In the genomic region with DNA sequence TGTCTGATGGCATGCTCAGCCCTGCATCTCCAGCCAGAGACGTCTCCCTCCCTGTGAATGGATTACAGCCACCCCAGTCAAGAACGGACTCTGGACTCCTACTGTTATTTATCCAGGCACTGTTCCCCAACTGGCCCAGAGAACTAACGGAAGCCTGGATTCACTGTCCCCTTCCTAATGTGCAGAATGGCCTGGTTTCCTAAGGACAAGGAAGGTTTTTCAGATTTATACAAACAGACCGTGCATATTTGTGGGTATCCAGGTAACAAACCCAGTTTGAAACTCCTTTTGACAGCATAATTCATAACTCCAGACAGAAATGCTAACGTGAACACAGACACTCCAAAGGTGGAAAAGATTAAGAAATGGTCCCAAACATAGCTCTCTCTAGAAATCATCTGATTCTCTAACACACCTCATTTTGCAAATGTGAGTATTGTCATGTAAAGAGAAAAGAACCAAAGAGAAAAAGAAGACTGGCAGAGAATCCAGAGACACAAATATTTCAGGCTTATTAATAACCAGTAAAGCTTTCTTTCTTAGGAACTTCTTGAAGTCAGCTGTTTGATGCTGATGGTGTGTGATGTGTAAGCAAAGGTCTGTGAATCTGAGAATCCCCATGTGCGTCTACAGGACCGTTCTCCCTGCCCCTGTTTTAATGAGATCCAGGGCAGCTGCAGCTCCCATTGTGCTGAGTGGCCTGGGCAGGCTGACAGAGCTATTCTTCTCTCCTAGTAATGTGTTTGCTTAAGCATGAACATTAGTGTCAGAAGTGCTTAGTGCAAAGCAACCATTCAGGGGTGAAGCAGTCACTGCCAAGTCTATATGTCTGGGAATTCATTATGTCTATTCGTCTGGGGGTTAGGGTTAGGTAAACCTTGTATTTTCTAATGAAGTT, we compare ENCODE assay signal across 1 cellular context.
TF ChIP-seq lines count a peak whose summit lies in the region.

No MANE protein-coding gene starts in this region.

TF ChIP-seq in HepG2, 621 proteins besides CTCF, POLR2A, EP300 and RAD21 (continued from another document and continues in another):
- TF ChIP-seq, protein P1, sequence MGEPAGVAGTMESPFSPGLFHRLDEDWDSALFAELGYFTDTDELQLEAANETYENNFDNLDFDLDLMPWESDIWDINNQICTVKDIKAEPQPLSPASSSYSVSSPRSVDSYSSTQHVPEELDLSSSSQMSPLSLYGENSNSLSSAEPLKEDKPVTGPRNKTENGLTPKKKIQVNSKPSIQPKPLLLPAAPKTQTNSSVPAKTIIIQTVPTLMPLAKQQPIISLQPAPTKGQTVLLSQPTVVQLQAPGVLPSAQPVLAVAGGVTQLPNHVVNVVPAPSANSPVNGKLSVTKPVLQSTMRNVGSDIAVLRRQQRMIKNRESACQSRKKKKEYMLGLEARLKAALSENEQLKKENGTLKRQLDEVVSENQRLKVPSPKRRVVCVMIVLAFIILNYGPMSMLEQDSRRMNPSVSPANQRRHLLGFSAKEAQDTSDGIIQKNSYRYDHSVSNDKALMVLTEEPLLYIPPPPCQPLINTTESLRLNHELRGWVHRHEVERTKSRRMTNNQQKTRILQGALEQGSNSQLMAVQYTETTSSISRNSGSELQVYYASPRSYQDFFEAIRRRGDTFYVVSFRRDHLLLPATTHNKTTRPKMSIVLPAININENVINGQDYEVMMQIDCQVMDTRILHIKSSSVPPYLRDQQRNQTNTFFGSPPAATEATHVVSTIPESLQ (CRISPR knock-in tag; conservative IDR thresholded peaks at IDR 0.05), result no peak
- TF ChIP-seq, protein P2, sequence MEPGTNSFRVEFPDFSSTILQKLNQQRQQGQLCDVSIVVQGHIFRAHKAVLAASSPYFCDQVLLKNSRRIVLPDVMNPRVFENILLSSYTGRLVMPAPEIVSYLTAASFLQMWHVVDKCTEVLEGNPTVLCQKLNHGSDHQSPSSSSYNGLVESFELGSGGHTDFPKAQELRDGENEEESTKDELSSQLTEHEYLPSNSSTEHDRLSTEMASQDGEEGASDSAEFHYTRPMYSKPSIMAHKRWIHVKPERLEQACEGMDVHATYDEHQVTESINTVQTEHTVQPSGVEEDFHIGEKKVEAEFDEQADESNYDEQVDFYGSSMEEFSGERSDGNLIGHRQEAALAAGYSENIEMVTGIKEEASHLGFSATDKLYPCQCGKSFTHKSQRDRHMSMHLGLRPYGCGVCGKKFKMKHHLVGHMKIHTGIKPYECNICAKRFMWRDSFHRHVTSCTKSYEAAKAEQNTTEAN (CRISPR knock-in tag; conservative IDR thresholded peaks at IDR 0.05), result no peak; the same call in 1 of the 2 replicates
- TF ChIP-seq TRIM24 (CRISPR knock-in tag; IDR thresholded peaks at IDR 0.05), result no peak
- TF ChIP-seq TOE1 (CRISPR knock-in tag; IDR thresholded peaks at IDR 0.05), result no peak
- TF ChIP-seq ZSCAN22 (CRISPR knock-in tag; IDR thresholded peaks at IDR 0.05), result peak; percentile 92
- no peak for TF ChIP-seq SSRP1 (CRISPR knock-in tag; IDR thresholded peaks at IDR 0.05)
- no peak for TF ChIP-seq SRF (IDR thresholded peaks at IDR 0.05; ENCODE audit: low read depth, low read length)
- TF ChIP-seq SMC3 (IDR thresholded peaks at IDR 0.05; ENCODE audit: low read length), result no peak
- no peak for TF ChIP-seq ZNF253 (CRISPR knock-in tag; IDR thresholded peaks at IDR 0.05; ENCODE audit: borderline replicate concordance)
- no peak for TF ChIP-seq MTA3 (CRISPR knock-in tag; IDR thresholded peaks at IDR 0.05)
- TF ChIP-seq, protein P3, sequence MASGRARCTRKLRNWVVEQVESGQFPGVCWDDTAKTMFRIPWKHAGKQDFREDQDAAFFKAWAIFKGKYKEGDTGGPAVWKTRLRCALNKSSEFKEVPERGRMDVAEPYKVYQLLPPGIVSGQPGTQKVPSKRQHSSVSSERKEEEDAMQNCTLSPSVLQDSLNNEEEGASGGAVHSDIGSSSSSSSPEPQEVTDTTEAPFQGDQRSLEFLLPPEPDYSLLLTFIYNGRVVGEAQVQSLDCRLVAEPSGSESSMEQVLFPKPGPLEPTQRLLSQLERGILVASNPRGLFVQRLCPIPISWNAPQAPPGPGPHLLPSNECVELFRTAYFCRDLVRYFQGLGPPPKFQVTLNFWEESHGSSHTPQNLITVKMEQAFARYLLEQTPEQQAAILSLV (CRISPR knock-in tag; IDR thresholded peaks at IDR 0.05; ENCODE audit: borderline replicate concordance), result no peak
- TF ChIP-seq PHF5A (CRISPR knock-in tag; IDR thresholded peaks at IDR 0.05; ENCODE audit: low read depth, unreplicated experiment), result no peak
- TF ChIP-seq ZNF652 (CRISPR knock-in tag; IDR thresholded peaks at IDR 0.05; ENCODE audit: borderline replicate concordance, low read depth), result no peak
- no peak for TF ChIP-seq JUNB (CRISPR knock-in tag; IDR thresholded peaks at IDR 0.05; ENCODE audit: borderline replicate concordance)
- TF ChIP-seq ELF3 (CRISPR knock-in tag; IDR thresholded peaks at IDR 0.05), result no peak; the same call in none of the 2 replicates
- TF ChIP-seq ZNF644 (CRISPR knock-in tag; IDR thresholded peaks at IDR 0.05; ENCODE audit: low read depth), result peak; percentile 54; the same call in 1 of the 2 replicates
- TF ChIP-seq, protein P4, sequence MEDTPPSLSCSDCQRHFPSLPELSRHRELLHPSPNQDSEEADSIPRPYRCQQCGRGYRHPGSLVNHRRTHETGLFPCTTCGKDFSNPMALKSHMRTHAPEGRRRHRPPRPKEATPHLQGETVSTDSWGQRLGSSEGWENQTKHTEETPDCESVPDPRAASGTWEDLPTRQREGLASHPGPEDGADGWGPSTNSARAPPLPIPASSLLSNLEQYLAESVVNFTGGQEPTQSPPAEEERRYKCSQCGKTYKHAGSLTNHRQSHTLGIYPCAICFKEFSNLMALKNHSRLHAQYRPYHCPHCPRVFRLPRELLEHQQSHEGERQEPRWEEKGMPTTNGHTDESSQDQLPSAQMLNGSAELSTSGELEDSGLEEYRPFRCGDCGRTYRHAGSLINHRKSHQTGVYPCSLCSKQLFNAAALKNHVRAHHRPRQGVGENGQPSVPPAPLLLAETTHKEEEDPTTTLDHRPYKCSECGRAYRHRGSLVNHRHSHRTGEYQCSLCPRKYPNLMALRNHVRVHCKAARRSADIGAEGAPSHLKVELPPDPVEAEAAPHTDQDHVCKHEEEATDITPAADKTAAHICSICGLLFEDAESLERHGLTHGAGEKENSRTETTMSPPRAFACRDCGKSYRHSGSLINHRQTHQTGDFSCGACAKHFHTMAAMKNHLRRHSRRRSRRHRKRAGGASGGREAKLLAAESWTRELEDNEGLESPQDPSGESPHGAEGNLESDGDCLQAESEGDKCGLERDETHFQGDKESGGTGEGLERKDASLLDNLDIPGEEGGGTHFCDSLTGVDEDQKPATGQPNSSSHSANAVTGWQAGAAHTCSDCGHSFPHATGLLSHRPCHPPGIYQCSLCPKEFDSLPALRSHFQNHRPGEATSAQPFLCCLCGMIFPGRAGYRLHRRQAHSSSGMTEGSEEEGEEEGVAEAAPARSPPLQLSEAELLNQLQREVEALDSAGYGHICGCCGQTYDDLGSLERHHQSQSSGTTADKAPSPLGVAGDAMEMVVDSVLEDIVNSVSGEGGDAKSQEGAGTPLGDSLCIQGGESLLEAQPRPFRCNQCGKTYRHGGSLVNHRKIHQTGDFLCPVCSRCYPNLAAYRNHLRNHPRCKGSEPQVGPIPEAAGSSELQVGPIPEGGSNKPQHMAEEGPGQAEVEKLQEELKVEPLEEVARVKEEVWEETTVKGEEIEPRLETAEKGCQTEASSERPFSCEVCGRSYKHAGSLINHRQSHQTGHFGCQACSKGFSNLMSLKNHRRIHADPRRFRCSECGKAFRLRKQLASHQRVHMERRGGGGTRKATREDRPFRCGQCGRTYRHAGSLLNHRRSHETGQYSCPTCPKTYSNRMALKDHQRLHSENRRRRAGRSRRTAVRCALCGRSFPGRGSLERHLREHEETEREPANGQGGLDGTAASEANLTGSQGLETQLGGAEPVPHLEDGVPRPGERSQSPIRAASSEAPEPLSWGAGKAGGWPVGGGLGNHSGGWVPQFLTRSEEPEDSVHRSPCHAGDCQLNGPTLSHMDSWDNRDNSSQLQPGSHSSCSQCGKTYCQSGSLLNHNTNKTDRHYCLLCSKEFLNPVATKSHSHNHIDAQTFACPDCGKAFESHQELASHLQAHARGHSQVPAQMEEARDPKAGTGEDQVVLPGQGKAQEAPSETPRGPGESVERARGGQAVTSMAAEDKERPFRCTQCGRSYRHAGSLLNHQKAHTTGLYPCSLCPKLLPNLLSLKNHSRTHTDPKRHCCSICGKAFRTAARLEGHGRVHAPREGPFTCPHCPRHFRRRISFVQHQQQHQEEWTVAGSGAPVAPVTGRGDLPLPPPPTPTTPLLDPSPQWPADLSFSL (CRISPR knock-in tag; IDR thresholded peaks at IDR 0.05), result 0 out of 2 replicates have a peak, but pooled peaks have one; percentile 23
- TF ChIP-seq TBL1XR1 (IDR thresholded peaks at IDR 0.05; ENCODE audit: borderline replicate concordance, low read length, partially characterized antibody), result no peak
- no peak for TF ChIP-seq FOXA1 (IDR thresholded peaks at IDR 0.05)
- TF ChIP-seq FOXA1 (CRISPR knock-in tag; IDR thresholded peaks at IDR 0.05), result peak; percentile 54
- no peak for TF ChIP-seq EEA1 (CRISPR knock-in tag; IDR thresholded peaks at IDR 0.05; ENCODE audit: borderline replicate concordance)
- TF ChIP-seq ZNF354B (CRISPR knock-in tag; IDR thresholded peaks at IDR 0.05), result no peak
- peak; percentile 69; the same call in 1 of the 2 replicates for TF ChIP-seq SOX5 (CRISPR knock-in tag; IDR thresholded peaks at IDR 0.05; ENCODE audit: borderline replicate concordance)
- TF ChIP-seq, protein P5, sequence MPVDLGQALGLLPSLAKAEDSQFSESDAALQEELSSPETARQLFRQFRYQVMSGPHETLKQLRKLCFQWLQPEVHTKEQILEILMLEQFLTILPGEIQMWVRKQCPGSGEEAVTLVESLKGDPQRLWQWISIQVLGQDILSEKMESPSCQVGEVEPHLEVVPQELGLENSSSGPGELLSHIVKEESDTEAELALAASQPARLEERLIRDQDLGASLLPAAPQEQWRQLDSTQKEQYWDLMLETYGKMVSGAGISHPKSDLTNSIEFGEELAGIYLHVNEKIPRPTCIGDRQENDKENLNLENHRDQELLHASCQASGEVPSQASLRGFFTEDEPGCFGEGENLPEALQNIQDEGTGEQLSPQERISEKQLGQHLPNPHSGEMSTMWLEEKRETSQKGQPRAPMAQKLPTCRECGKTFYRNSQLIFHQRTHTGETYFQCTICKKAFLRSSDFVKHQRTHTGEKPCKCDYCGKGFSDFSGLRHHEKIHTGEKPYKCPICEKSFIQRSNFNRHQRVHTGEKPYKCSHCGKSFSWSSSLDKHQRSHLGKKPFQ (CRISPR knock-in tag; IDR thresholded peaks at IDR 0.05; ENCODE audit: insufficient replicate concordance), result no peak
- TF ChIP-seq SALL1 (CRISPR knock-in tag; IDR thresholded peaks at IDR 0.05), result peak; percentile 64
- TF ChIP-seq, protein P6, sequence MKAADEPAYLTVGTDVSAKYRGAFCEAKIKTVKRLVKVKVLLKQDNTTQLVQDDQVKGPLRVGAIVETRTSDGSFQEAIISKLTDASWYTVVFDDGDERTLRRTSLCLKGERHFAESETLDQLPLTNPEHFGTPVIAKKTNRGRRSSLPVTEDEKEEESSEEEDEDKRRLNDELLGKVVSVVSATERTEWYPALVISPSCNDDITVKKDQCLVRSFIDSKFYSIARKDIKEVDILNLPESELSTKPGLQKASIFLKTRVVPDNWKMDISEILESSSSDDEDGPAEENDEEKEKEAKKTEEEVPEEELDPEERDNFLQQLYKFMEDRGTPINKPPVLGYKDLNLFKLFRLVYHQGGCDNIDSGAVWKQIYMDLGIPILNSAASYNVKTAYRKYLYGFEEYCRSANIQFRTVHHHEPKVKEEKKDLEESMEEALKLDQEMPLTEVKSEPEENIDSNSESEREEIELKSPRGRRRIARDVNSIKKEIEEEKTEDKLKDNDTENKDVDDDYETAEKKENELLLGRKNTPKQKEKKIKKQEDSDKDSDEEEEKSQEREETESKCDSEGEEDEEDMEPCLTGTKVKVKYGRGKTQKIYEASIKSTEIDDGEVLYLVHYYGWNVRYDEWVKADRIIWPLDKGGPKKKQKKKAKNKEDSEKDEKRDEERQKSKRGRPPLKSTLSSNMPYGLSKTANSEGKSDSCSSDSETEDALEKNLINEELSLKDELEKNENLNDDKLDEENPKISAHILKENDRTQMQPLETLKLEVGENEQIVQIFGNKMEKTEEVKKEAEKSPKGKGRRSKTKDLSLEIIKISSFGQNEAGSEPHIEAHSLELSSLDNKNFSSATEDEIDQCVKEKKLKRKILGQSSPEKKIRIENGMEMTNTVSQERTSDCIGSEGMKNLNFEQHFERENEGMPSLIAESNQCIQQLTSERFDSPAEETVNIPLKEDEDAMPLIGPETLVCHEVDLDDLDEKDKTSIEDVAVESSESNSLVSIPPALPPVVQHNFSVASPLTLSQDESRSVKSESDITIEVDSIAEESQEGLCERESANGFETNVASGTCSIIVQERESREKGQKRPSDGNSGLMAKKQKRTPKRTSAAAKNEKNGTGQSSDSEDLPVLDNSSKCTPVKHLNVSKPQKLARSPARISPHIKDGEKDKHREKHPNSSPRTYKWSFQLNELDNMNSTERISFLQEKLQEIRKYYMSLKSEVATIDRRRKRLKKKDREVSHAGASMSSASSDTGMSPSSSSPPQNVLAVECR (CRISPR knock-in tag; IDR thresholded peaks at IDR 0.05; ENCODE audit: borderline replicate concordance), result no peak; the same call in 1 of the 2 replicates
- no peak for TF ChIP-seq ERF (CRISPR knock-in tag; IDR thresholded peaks at IDR 0.05)
- TF ChIP-seq GABPB1 (CRISPR knock-in tag; IDR thresholded peaks at IDR 0.05), result no peak
- peak; percentile 88 for TF ChIP-seq RARA (CRISPR knock-in tag; IDR thresholded peaks at IDR 0.05)
- TF ChIP-seq, protein P7, sequence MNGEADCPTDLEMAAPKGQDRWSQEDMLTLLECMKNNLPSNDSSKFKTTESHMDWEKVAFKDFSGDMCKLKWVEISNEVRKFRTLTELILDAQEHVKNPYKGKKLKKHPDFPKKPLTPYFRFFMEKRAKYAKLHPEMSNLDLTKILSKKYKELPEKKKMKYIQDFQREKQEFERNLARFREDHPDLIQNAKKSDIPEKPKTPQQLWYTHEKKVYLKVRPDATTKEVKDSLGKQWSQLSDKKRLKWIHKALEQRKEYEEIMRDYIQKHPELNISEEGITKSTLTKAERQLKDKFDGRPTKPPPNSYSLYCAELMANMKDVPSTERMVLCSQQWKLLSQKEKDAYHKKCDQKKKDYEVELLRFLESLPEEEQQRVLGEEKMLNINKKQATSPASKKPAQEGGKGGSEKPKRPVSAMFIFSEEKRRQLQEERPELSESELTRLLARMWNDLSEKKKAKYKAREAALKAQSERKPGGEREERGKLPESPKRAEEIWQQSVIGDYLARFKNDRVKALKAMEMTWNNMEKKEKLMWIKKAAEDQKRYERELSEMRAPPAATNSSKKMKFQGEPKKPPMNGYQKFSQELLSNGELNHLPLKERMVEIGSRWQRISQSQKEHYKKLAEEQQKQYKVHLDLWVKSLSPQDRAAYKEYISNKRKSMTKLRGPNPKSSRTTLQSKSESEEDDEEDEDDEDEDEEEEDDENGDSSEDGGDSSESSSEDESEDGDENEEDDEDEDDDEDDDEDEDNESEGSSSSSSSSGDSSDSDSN (CRISPR knock-in tag; IDR thresholded peaks at IDR 0.05), result no peak
- TF ChIP-seq, protein P8, sequence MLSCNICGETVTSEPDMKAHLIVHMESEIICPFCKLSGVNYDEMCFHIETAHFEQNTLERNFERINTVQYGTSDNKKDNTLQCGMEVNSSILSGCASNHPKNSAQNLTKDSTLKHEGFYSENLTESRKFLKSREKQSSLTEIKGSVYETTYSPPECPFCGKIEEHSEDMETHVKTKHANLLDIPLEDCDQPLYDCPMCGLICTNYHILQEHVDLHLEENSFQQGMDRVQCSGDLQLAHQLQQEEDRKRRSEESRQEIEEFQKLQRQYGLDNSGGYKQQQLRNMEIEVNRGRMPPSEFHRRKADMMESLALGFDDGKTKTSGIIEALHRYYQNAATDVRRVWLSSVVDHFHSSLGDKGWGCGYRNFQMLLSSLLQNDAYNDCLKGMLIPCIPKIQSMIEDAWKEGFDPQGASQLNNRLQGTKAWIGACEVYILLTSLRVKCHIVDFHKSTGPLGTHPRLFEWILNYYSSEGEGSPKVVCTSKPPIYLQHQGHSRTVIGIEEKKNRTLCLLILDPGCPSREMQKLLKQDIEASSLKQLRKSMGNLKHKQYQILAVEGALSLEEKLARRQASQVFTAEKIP (CRISPR knock-in tag; IDR thresholded peaks at IDR 0.05; ENCODE audit: borderline replicate concordance), result no peak
